Comparison of ENCODE assay signal across 2 cellular contexts in genomic region chr12:104243971-104244370, GRCh38.
TF ChIP-seq lines count a peak whose summit lies in the region.

No MANE protein-coding gene starts in this region.

TF ChIP-seq in A549, 52 proteins besides CTCF, POLR2A, EP300 and RAD21 (continued from another document):
- TF ChIP-seq REST (IDR thresholded peaks at IDR 0.05) (no peak), RCOR1 (IDR thresholded peaks at IDR 0.05; ENCODE audit: low read depth, low read length) (no peak), MAX (IDR thresholded peaks at IDR 0.05) (no peak), MAFK (IDR thresholded peaks at IDR 0.05; ENCODE audit: partially characterized antibody) (no peak), FOXS1 (CRISPR knock-in tag; IDR thresholded peaks at IDR 0.05) (no peak), CBX2 (IDR thresholded peaks at IDR 0.05; ENCODE audit: borderline replicate concordance, low read depth) (no peak), JUNB (IDR thresholded peaks at IDR 0.05) (no peak), GATA3 (IDR thresholded peaks at IDR 0.05; ENCODE audit: borderline replicate concordance) (no peak), HMGXB4 (CRISPR knock-in tag; IDR thresholded peaks at IDR 0.05; ENCODE audit: borderline replicate concordance) (no peak), ELK1 (IDR thresholded peaks at IDR 0.05; ENCODE audit: low read depth, low read length) (no peak), PBX3 (IDR thresholded peaks at IDR 0.05) (no peak)

TF ChIP-seq in GM23338, 12 proteins besides CTCF, POLR2A, EP300 and RAD21 (continued from another document):
- no peak for TF ChIP-seq ZNF462 (CRISPR knock-in tag; IDR thresholded peaks at IDR 0.05)
- TF ChIP-seq EZH2phosphoT487 (IDR thresholded peaks at IDR 0.05; ENCODE audit: unreplicated experiment), result no peak
- no peak for TF ChIP-seq EZH2 (IDR thresholded peaks at IDR 0.05; ENCODE audit: low read depth, unreplicated experiment)
- no peak for TF ChIP-seq ZNF331 (CRISPR knock-in tag; IDR thresholded peaks at IDR 0.05; ENCODE audit: low read depth)
- TF ChIP-seq JUNB (IDR thresholded peaks at IDR 0.05; ENCODE audit: unreplicated experiment), result no peak
- TF ChIP-seq NANOG (IDR thresholded peaks at IDR 0.05; ENCODE audit: borderline replicate concordance), result no peak
- no peak for TF ChIP-seq STAT1 (IDR thresholded peaks at IDR 0.05; ENCODE audit: unreplicated experiment)
- TF ChIP-seq CREB1 (CRISPR knock-in tag; IDR thresholded peaks at IDR 0.05; ENCODE audit: low read depth), result no peak
- no peak for TF ChIP-seq ETS1 (IDR thresholded peaks at IDR 0.05)
- TF ChIP-seq REST (IDR thresholded peaks at IDR 0.05; ENCODE audit: unreplicated experiment), result no peak
TF ChIP-seq in GM23338: peak in this region for 0.
